Comparison of ENCODE assay signal across 17 cellular contexts in the genomic region with DNA sequence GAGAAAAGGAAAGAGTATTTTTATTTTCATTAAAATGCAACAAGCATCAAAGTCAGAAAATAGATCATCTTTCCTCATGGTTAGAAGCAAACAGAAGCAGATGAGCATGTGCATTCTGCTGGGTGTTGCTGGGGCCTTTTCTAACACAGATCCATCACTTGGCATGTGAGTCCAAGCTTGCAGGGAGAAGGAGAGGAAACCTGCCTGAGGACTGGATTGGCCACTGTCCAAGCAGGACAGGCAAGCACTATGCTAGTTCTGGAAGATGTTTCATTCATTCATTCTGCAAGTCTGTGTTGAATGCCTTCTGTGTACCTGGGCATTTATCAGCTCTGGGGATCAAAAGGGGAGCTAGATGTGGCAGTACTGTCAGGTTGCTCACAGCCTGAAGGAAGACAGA.
DNase-seq lines count a peak whose midpoint lies in the region; TF ChIP-seq lines count a peak whose summit lies in the region.
"Had no signal": no experiment of that assay in that cellular context is flagged by ENCODE, and none has a peak within 500 bp of the region (broad histone marks: within the 10 kb centered on the region; RNA-seq: fewer than 3 reads in every experiment).

No MANE protein-coding gene starts in this region.

- H3K27ac Mint-ChIP-seq in neural progenitor cell: no peak overlapping the region
- no peak overlapping the region for H3K27ac Mint-ChIP-seq in activated naive CD8-positive, alpha-beta T cell treated with anti-CD3 and anti-CD28 coated beads for 36 hours
- H3K27ac Mint-ChIP-seq: B cell; CD4-positive, CD25-positive, alpha-beta regulatory T cell; CD8-positive, alpha-beta T cell; HFFc6 had no signal

- no peaks in the 10 kb centered on the region for H3K36me3 ChIP-seq in neural progenitor cell
- no peaks in the 10 kb centered on the region for H3K36me3 ChIP-seq in suprapubic skin
- H3K36me3 ChIP-seq: BLaER1, HAP-1 had no signal

- H3K79me2 ChIP-seq in neural progenitor cell (ENCODE audit: low read depth): no peaks in the 10 kb centered on the region

- no peak overlapping the region for H3K27ac ChIP-seq in neural progenitor cell
- no peak overlapping the region for H3K27ac ChIP-seq in suprapubic skin
- H3K27ac ChIP-seq: BLaER1, C4-2B, GM23248 had no signal

- no peak for TF ChIP-seq POLR2A in suprapubic skin (IDR thresholded peaks at IDR 0.05)

- H3K4me1 Mint-ChIP-seq in neural progenitor cell: no peaks in the 10 kb centered on the region
- H3K4me1 Mint-ChIP-seq in activated naive CD8-positive, alpha-beta T cell treated with anti-CD3 and anti-CD28 coated beads for 36 hours: no peaks in the 10 kb centered on the region
- H3K4me1 Mint-ChIP-seq: B cell; CD4-positive, CD25-positive, alpha-beta regulatory T cell had no signal

- H3K4me3 ChIP-seq in neural progenitor cell (no peak overlapping the region), suprapubic skin (no peak overlapping the region)
- H3K4me3 ChIP-seq: BLaER1, GM23248, HAP-1 had no signal

- peaks cover 2% of the 10 kb centered on the region for H3K9me3 Mint-ChIP-seq in neural progenitor cell
- H3K9me3 Mint-ChIP-seq in activated naive CD8-positive, alpha-beta T cell treated with anti-CD3 and anti-CD28 coated beads for 36 hours: no peaks in the 10 kb centered on the region
- H3K9me3 Mint-ChIP-seq: CD8-positive, alpha-beta T cell had no signal

- H2AFZ ChIP-seq in neural progenitor cell (replicated peaks): peak overlapping the region; percentile 68
- H2AFZ ChIP-seq: GM23248 had no signal

- H4K20me1 ChIP-seq in neural progenitor cell (ENCODE audit: low read depth): no peaks in the 10 kb centered on the region
- H4K20me1 ChIP-seq: BLaER1 had no signal

- no peaks in the 10 kb centered on the region for H3K36me3 Mint-ChIP-seq in neural progenitor cell
- no peaks in the 10 kb centered on the region for H3K36me3 Mint-ChIP-seq in activated naive CD8-positive, alpha-beta T cell treated with anti-CD3 and anti-CD28 coated beads for 36 hours
- H3K36me3 Mint-ChIP-seq: CD4-positive, CD25-positive, alpha-beta regulatory T cell; CD8-positive, alpha-beta T cell had no signal

- no peak overlapping the region for H3K9ac ChIP-seq in neural progenitor cell
- H3K9ac ChIP-seq: BLaER1, GM23248 had no signal

- TF ChIP-seq CTCF in neural progenitor cell (IDR thresholded peaks at IDR 0.05) (no peak), suprapubic skin (IDR thresholded peaks at IDR 0.05) (no peak), GM13976 (IDR thresholded peaks at IDR 0.05; ENCODE audit: borderline replicate concordance, control extremely low read depth, extremely low read depth, insufficient read depth, missing control alignments) (no peak)

- DNase-seq in inferior parietal cortex (ENCODE audit: extremely low spot score) (peak; percentile 11), neural progenitor cell (ENCODE audit: low spot score) (no peak), superior temporal gyrus (ENCODE audit: extremely low spot score) (peak; percentile 21), suprapubic skin (ENCODE audit: low spot score in 2 of 2) (no peak), GM13976 (ENCODE audit: low spot score) (no peak)
- no peak for DNase-seq in activated naive CD8-positive, alpha-beta T cell treated with anti-CD3 and anti-CD28 coated beads for 36 hours
- DNase-seq: Caco-2; CD4-positive, CD25-positive, alpha-beta regulatory T cell; CD8-positive, alpha-beta T cell; DMS153; DND-41; GM23248; HFFc6 had no signal

- H3K4me1 ChIP-seq in neural progenitor cell (no peaks in the 10 kb centered on the region), suprapubic skin (no peaks in the 10 kb centered on the region)
- H3K4me1 ChIP-seq: BLaER1, Caco-2, HAP-1 had no signal

- H3K4me3 Mint-ChIP-seq in neural progenitor cell: no peak overlapping the region
- H3K4me3 Mint-ChIP-seq in activated naive CD8-positive, alpha-beta T cell treated with anti-CD3 and anti-CD28 coated beads for 36 hours: no peak overlapping the region
- H3K4me3 Mint-ChIP-seq: B cell; CD4-positive, CD25-positive, alpha-beta regulatory T cell; CD8-positive, alpha-beta T cell; HFFc6 had no signal

- peaks cover 3% of the 10 kb centered on the region for H3K27me3 Mint-ChIP-seq in neural progenitor cell (ENCODE audit: insufficient read depth, low read depth)
- H3K27me3 Mint-ChIP-seq in activated naive CD8-positive, alpha-beta T cell treated with anti-CD3 and anti-CD28 coated beads for 36 hours: peaks cover 7% of the 10 kb centered on the region
- H3K27me3 Mint-ChIP-seq: B cell; CD4-positive, CD25-positive, alpha-beta regulatory T cell had no signal

- TF ChIP-seq EP300 in suprapubic skin (IDR thresholded peaks at IDR 0.05): no peak

- no peaks in the 10 kb centered on the region for H3K9me3 ChIP-seq in neural progenitor cell (ENCODE audit: low read depth)
- H3K9me3 ChIP-seq in suprapubic skin: no peaks in the 10 kb centered on the region
- H3K9me3 ChIP-seq: Caco-2, HAP-1 had no signal

- no peaks in the 10 kb centered on the region for H3F3A ChIP-seq in neural progenitor cell (ENCODE audit: low read depth)

- in situ Hi-C loops in GM13976 (cut with MboI; ENCODE audit: low sequenced_read_pairs, unreplicated experiment): no loop called here

- no peak overlapping the region for H3K4me2 ChIP-seq in neural progenitor cell
- H3K4me2 ChIP-seq: BLaER1 had no signal

- H3K27me3 ChIP-seq in neural progenitor cell (no peaks in the 10 kb centered on the region), suprapubic skin (no peaks in the 10 kb centered on the region)
- H3K27me3 ChIP-seq: BLaER1 had no signal

Comparison
In these comparisons a context has a peak if more than half of its experiments do, and no peak if none do; other contexts are left out.
1. DNase-seq: peak in inferior parietal cortex (single experiment) and superior temporal gyrus (single experiment); none in neural progenitor cell (single experiment), activated naive CD8-positive, alpha-beta T cell treated with anti-CD3 and anti-CD28 coated beads for 36 hours (single experiment), suprapubic skin (0 of 2) and GM13976 (single experiment).